Comparison of ENCODE assay signal across 8 cellular contexts in genomic region chr15:60328852-60329443, GRCh38.
DNase-seq lines count a peak whose midpoint lies in the region; ATAC-seq and TF ChIP-seq lines count a peak whose summit lies in the region.

No MANE protein-coding gene starts in this region.

- ATAC-seq in HG03432 (IDR thresholded peaks at IDR 0.05; ENCODE audit: unreplicated experiment) (no peak), GM19035 (IDR thresholded peaks at IDR 0.05; ENCODE audit: unreplicated experiment) (no peak)

- DNase-seq in NCI-H2227 (lab: John Stamatoyannopoulos, UW; ENCODE audit: unreplicated experiment) (peak; percentile 22), NCI-H2227 treated with DMSO at 0.1 percent for 48 hours (lab: John Stamatoyannopoulos, UW) (no peak), LNCaP clone FGC (ENCODE audit: low read depth) (no peak), astrocyte of the hippocampus (ENCODE audit: low read depth, low spot score) (peak; percentile 53), GOT3 (lab: John Stamatoyannopoulos, UW) (no peak)

- H3K27ac ChIP-seq in liver (ENCODE audit: low read depth in 1 of 2, low read length in 2 of 2) = no peak overlapping the region

- H3K9me3 ChIP-seq in liver (ENCODE audit: control insufficient read depth in 4 of 4, low read length in 3 of 4) = no peaks in the 10 kb centered on the region

- H3K36me3 ChIP-seq in liver (ENCODE audit: control insufficient read depth in 4 of 4, insufficient read depth in 3 of 4, low read depth in 1 of 4, low read length in 3 of 4) = no peaks in the 10 kb centered on the region

- no peak overlapping the region for H3K9ac ChIP-seq in liver (ENCODE audit: low read depth in 1 of 2, low read length in 2 of 2)

- peak; percentile 39 to 55 for TF ChIP-seq RAD21 in liver (IDR thresholded peaks at IDR 0.05)

- H3K4me1 ChIP-seq in liver (ENCODE audit: control insufficient read depth in 4 of 4, insufficient read depth in 4 of 4, low read length in 3 of 4) = no peaks in the 10 kb centered on the region

- 21% methylated on average over 7 of the region's 7 CpGs for WGBS in liver

- peak; percentile 62 for TF ChIP-seq CTCF in LNCaP clone FGC (IDR thresholded peaks at IDR 0.05; ENCODE audit: control insufficient read depth, extremely low read depth, insufficient read depth)
- peak; percentile 52 for TF ChIP-seq CTCF in liver (IDR thresholded peaks at IDR 0.05; ENCODE audit: low read depth, low read length, missing input control)

- peaks cover 0 to 8% (median 0%) of the 10 kb centered on the region in 4 donors for H3K27me3 ChIP-seq in liver (ENCODE audit: control insufficient read depth in 4 of 4, insufficient read depth in 4 of 4, low read length in 3 of 4)

- H3K4me3 ChIP-seq in LNCaP clone FGC (ENCODE audit: low read depth, low read length) (no peak overlapping the region), liver (ENCODE audit: low read depth in 1 of 3, low read length in 3 of 3) (no peak overlapping the region)

TF ChIP-seq in liver, 16 proteins besides CTCF, POLR2A, EP300 and RAD21:
- TF ChIP-seq FOXA2 (IDR thresholded peaks at IDR 0.05) (no peak), SP1 (IDR thresholded peaks at IDR 0.05) (no peak), MAX (IDR thresholded peaks at IDR 0.05) (no peak), GABPA (IDR thresholded peaks at IDR 0.05 in 1 of 2, conservative IDR thresholded peaks at IDR 0.05 in 1 of 2) (no peak), FOXA1 (IDR thresholded peaks at IDR 0.05) (no peak), TAF1 (conservative IDR thresholded peaks at IDR 0.05) (no peak), ATF3 (IDR thresholded peaks at IDR 0.05) (no peak), YY1 (IDR thresholded peaks at IDR 0.05) (no peak), RXRA (IDR thresholded peaks at IDR 0.05) (no peak), HNF4A (conservative IDR thresholded peaks at IDR 0.05) (no peak), EGR1 (IDR thresholded peaks at IDR 0.05; ENCODE audit: low read depth in 2 of 2) (no peak), NR2F2 (IDR thresholded peaks at IDR 0.05) (no peak), ZBTB33 (IDR thresholded peaks at IDR 0.05) (no peak), HNF4G (IDR thresholded peaks at IDR 0.05) (no peak), JUND (IDR thresholded peaks at IDR 0.05) (no peak), REST (IDR thresholded peaks at IDR 0.05) (no peak)

Comparison
In these comparisons a context has a peak if more than half of its experiments do, and no peak if none do; other contexts are left out.
1. DNase-seq: peak in NCI-H2227 (single experiment) and astrocyte of the hippocampus (single experiment); none in NCI-H2227 treated with DMSO at 0.1 percent for 48 hours (single experiment), LNCaP clone FGC (single experiment) and GOT3 (single experiment).